27 cellular contexts compared by ENCODE assay signal in genomic region chr4:3360741-3361140, GRCh38.
"Had no signal": no experiment of that assay in that cellular context is flagged by ENCODE, and none has a peak within 500 bp of the region (broad histone marks: within the 10 kb centered on the region; RNA-seq: fewer than 3 reads in every experiment).

No MANE protein-coding gene starts in this region.

- FAIRE-seq: keratinocyte, TTC549 had no signal

- H3K36me3 ChIP-seq: adrenal gland, ascending aorta, brain microvascular endothelial cell, heart right ventricle, left lung, right lobe of liver, upper lobe of left lung, WERI-Rb-1 had no signal

- H3K4me3 Mint-ChIP-seq: activated naive CD8-positive, alpha-beta T cell; mesothelial cell of epicardium; natural killer cell had no signal

- H3K4me2 ChIP-seq: smooth muscle cell had no signal

- H3K9me3 Mint-ChIP-seq: activated T-helper 2 cell treated with anti-CD3 and anti-CD28 coated beads, Interferon-gamma antibody, Interleukin-2, Interleukin-4, amounts not matched to agents 10 μg/mL and 5 μg/mL and 100 μg/mL, durations not matched to agents 14 hours and 24 hours and 36 hours had no signal

- ATAC-seq: heart right ventricle, left lung, natural killer cell, right lobe of liver had no signal

- H3K27ac ChIP-seq: adrenal gland, ascending aorta, brain microvascular endothelial cell, epithelial cell of prostate, heart right ventricle, left lung, parathyroid adenoma, right lobe of liver, testis, upper lobe of left lung, WERI-Rb-1 had no signal

- H3K4me3 ChIP-seq: adrenal gland, ascending aorta, heart right ventricle, left lung, right lobe of liver, smooth muscle cell, testis, upper lobe of left lung had no signal

- H3K9me3 ChIP-seq: adrenal gland, ascending aorta, left lung, right lobe of liver, testis, upper lobe of left lung had no signal

- H3K27me3 ChIP-seq: adrenal gland, ascending aorta, brain microvascular endothelial cell, heart right ventricle, left lung, right lobe of liver, testis, upper lobe of left lung had no signal

- H3K9ac ChIP-seq: parathyroid adenoma had no signal

- H3K4me1 ChIP-seq: ascending aorta, parathyroid adenoma, testis had no signal

- H2AFZ ChIP-seq: parathyroid adenoma had no signal

- H3K36me3 Mint-ChIP-seq: activated naive CD8-positive, alpha-beta T cell; natural killer cell had no signal

- H3K79me2 ChIP-seq: parathyroid adenoma had no signal

- DNase-seq: activated CD4-positive, CD25-positive, alpha-beta regulatory T cell treated with anti-CD3 and anti-CD28 coated beads, Interleukin-2, amount 50 U/mL, for 72 hours; activated naive CD4-positive, alpha-beta T cell; activated T-cell treated with anti-CD3 and anti-CD28 coated beads, Interleukin-2, amount 50 U/mL, for 1 hour; brain microvascular endothelial cell; central memory CD4-positive, alpha-beta T cell; heart right ventricle; mammary epithelial cell; natural killer cell; right lobe of liver; stimulated activated CD4-positive, alpha-beta T cell treated with anti-CD3 and anti-CD28 coated beads, Interleukin-15, amount 100 ng/mL, for 24 hours; stimulated activated CD8-positive, alpha-beta memory T cell treated with anti-CD3 and anti-CD28 coated beads, Interleukin-4, amount 100 ng/mL, for 48 hours; stimulated activated naive CD4-positive, alpha-beta T cell; T-helper 1 cell; testis; WERI-Rb-1 had no signal

- H3K27me3 Mint-ChIP-seq: activated naive CD8-positive, alpha-beta T cell had no signal

- H3K27ac Mint-ChIP-seq: activated naive CD8-positive, alpha-beta T cell; activated T-helper 2 cell treated with anti-CD3 and anti-CD28 coated beads, Interferon-gamma antibody, Interleukin-2, Interleukin-4, amounts not matched to agents 10 μg/mL and 5 μg/mL and 100 μg/mL, durations not matched to agents 14 hours and 24 hours and 36 hours; mesothelial cell of epicardium; natural killer cell had no signal
